ENCODE assay signal across 14 cellular contexts in the genomic region with DNA sequence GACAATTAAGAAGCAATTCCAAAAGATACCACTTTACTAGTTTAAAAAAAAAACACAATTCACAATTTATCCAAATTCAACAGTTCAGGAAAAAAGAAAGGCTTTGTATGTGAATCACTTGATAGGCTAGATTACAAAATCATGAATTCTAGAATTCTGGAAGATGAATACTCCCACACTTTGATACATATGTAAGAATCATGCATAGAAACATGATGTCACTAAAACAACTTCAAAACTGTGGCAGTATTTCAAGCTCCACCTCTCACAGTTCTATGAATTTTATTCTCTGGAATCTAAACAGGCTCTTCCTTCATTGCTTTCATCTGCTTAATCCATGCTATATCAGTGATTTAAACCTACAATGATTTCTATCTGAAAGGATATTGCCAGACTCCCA. TPM values are rescaled to one million over a fixed set of nuclear protein-coding genes. Genes with fewer than 3 reads are reported as not detected.
DNase-seq lines count a peak whose midpoint lies in the region; ATAC-seq and TF ChIP-seq lines count a peak whose summit lies in the region.
"Had no signal": no experiment of that assay in that cellular context is flagged by ENCODE, and none has a peak within 500 bp of the region (broad histone marks: within the 10 kb centered on the region; RNA-seq: fewer than 3 reads in every experiment).

No MANE protein-coding gene starts in this region.

- H3K27me3 Mint-ChIP-seq in CD4-positive, alpha-beta T cell: no peaks in the 10 kb centered on the region
- no peaks in the 10 kb centered on the region for H3K27me3 Mint-ChIP-seq in nephron (ENCODE audit: low read depth)

- TF ChIP-seq POLR2A in erythroblast (IDR thresholded peaks at IDR 0.05; ENCODE audit: low read length): no peak

- intact Hi-C loops in CD4-positive, alpha-beta T cell (cut with DNase I, micrococcal nuclease): no loop called here
- intact Hi-C loops in dorsolateral prefrontal cortex (cut with DNase I): loop anchor here in 1 of 2 donors (2.0 kb wide), 1 partner anchor 42 kb away; no protein-coding TSS in a partner anchor

- H3K4me3 Mint-ChIP-seq in CD4-positive, alpha-beta T cell: peak overlapping the region; percentile 25
- H3K4me3 Mint-ChIP-seq in nephron: no peak overlapping the region

- H3K4me1 Mint-ChIP-seq in CD4-positive, alpha-beta T cell (ENCODE audit: low read depth): peaks cover 79% of the 10 kb centered on the region
- peaks cover 41% of the 10 kb centered on the region for H3K4me1 Mint-ChIP-seq in nephron

- DNase-seq in CD4-positive, alpha-beta T cell: no peak
- DNase-seq in RWPE2 (ENCODE audit: low spot score) (no peak), dorsolateral prefrontal cortex (no peak), erythroblast (lab: John Stamatoyannopoulos, UW) (no peak), SIG-M5 treated with dmso at 0.1 percent for 504 hours (lab: John Stamatoyannopoulos, UW; ENCODE audit: unreplicated experiment) (no peak)
- DNase-seq: immature natural killer cell; natural killer cell; NCI-H1105; NCI-H510A; RPMI8226; stimulated activated CD4-positive, alpha-beta T cell treated with anti-CD3 and anti-CD28 coated beads, Interleukin-12 subunit alpha, Interleukin-12 subunit beta, amount 100 ng/mL, for 4 hours had no signal

- POLR2A ChIA-PET in CD4-positive, alpha-beta T cell (lab: Charles Lee): interaction anchor here (2.7 kb wide), 1 partner anchor 51 kb away, joined by 8 read pairs; a partner anchor contains a TSS

- no peak for TF ChIP-seq CTCF in CD4-positive, alpha-beta T cell (IDR thresholded peaks at IDR 0.05)
- no peak for TF ChIP-seq CTCF in RWPE2 (IDR thresholded peaks at IDR 0.05; ENCODE audit: poor library complexity, severe bottlenecking)
- TF ChIP-seq CTCF in dorsolateral prefrontal cortex (IDR thresholded peaks at IDR 0.05 in 54 of 56, conservative IDR thresholded peaks at IDR 0.05 in 2 of 56; ENCODE audit: low read depth in 1 of 56, partially characterized antibody in 56 of 56): no peak
- no peak for TF ChIP-seq CTCF in nephron (IDR thresholded peaks at IDR 0.05; ENCODE audit: unreplicated experiment in 3 of 3)

- no peaks in the 10 kb centered on the region for H3K9me3 ChIP-seq in CD4-positive, alpha-beta T cell (ENCODE audit: control insufficient read depth, low read length)
- H3K9me3 ChIP-seq in RWPE2 (ENCODE audit: severe bottlenecking): no peaks in the 10 kb centered on the region

- no peak overlapping the region for H3K4me3 ChIP-seq in RWPE2 (ENCODE audit: severe bottlenecking)
- H3K4me3 ChIP-seq in dorsolateral prefrontal cortex: peak overlapping the region in 3 of 59 donors; percentile 2 to 27 (median 5)

- no peak for ATAC-seq in CD4-positive, alpha-beta T cell (ENCODE audit: poor library complexity)
- ATAC-seq in RWPE2 (ENCODE audit: low read depth): no peak
- ATAC-seq in GM21367 (IDR thresholded peaks at IDR 0.05; ENCODE audit: unreplicated experiment): no peak
- ATAC-seq in HG03280 (IDR thresholded peaks at IDR 0.05; ENCODE audit: unreplicated experiment): no peak

- CTCF ChIA-PET in CD4-positive, alpha-beta T cell (lab: Charles Lee): interaction anchor here (1.3 to 1.4 kb wide), 2 partner anchors 13 to 55 kb away, joined by 4 read pairs; no protein-coding TSS in a partner anchor

- H3K9me3 Mint-ChIP-seq in CD4-positive, alpha-beta T cell: no peaks in the 10 kb centered on the region
- H3K9me3 Mint-ChIP-seq in nephron: no peaks in the 10 kb centered on the region
- H3K9me3 Mint-ChIP-seq: immature natural killer cell, natural killer cell had no signal

- H3K27ac ChIP-seq in CD4-positive, alpha-beta T cell (ENCODE audit: low read depth, low read length): no peak overlapping the region
- peak overlapping the region; percentile 91 for H3K27ac ChIP-seq in RWPE2 (ENCODE audit: poor library complexity, severe bottlenecking)
- H3K27ac ChIP-seq in dorsolateral prefrontal cortex: peak overlapping the region in 50 of 59 donors; percentile 4 to 86 (median 62)

- peaks cover 45% of the 10 kb centered on the region for H3K4me1 ChIP-seq in RWPE2 (ENCODE audit: insufficient read depth, poor library complexity, severe bottlenecking)

- H3K36me3 ChIP-seq in RWPE2 (ENCODE audit: low read depth): peaks cover 5% of the 10 kb centered on the region

- H3K27ac Mint-ChIP-seq in CD4-positive, alpha-beta T cell: peak overlapping the region; percentile 55
- peak overlapping the region; percentile 60 to 71 (median 70) for H3K27ac Mint-ChIP-seq in nephron

- H3K36me3 Mint-ChIP-seq in CD4-positive, alpha-beta T cell (ENCODE audit: low read depth): no peaks in the 10 kb centered on the region
- H3K36me3 Mint-ChIP-seq in nephron (ENCODE audit: low read depth): peaks cover 5% of the 10 kb centered on the region
- H3K36me3 Mint-ChIP-seq: immature natural killer cell, natural killer cell had no signal

- no peaks in the 10 kb centered on the region for H3K27me3 ChIP-seq in CD4-positive, alpha-beta T cell (ENCODE audit: control insufficient read depth, insufficient read depth, low read length)
- no peaks in the 10 kb centered on the region for H3K27me3 ChIP-seq in RWPE2 (ENCODE audit: insufficient read depth, poor library complexity, severe bottlenecking)
- no peaks in the 10 kb centered on the region for H3K27me3 ChIP-seq in dorsolateral prefrontal cortex

RNA-seq across cellular contexts. Expression of a gene that starts 51.0 kb away (rescaled TPM):
- total RNA-seq in CD4-positive, alpha-beta T cell: 10 to 100 TPM; 55.5 to 55.9 TPM
- 100 to 1,000 TPM; 111 to 197 (median 146) TPM for total RNA-seq in dorsolateral prefrontal cortex
